8 cellular contexts compared by ENCODE assay signal in the genomic region with DNA sequence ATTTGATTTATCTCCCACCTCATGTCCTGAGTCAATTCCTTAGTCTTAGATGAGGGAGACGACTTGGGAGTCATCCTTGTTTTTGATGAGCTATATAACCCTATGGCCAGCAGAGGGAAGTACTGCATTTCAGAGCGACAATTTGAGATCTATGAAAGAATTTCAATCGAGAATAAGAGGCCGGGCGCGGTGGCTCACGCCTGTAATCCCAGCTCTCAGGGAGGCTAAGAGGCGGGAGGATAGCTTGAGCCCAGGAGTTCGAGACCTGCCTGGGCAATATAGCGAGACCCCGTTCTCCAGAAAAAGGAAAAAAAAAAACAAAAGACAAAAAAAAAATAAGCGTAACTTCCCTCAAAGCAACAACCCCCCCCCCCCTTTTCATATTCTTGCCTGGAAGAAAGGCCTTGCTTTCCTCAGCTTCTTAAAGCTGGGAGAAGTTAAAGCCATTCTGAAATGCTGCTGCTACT. TPM values are rescaled to one million over a fixed set of nuclear protein-coding genes. Genes with fewer than 3 reads are reported as not detected.
A peak's percentile ranks its signal among the peaks of the same experiment; 100 is the strongest.
DNase-seq lines count a peak whose midpoint lies in the region; FAIRE-seq and TF ChIP-seq lines count a peak whose summit lies in the region.
"Not testable (repeated sequence)": the region's sequence is repeated elsewhere in the genome, so short reads cannot be mapped to it uniquely, and the experiment has no call there.

No MANE protein-coding gene starts in this region.

- H3K4me3 Mint-ChIP-seq in Caco-2 (ENCODE audit: unreplicated experiment); activated naive CD4-positive, alpha-beta T cell treated with anti-CD3 and anti-CD28 coated beads, Interleukin-2, amount 10 ng/mL, durations not matched to agents 7 days and 5 days: not testable (repeated sequence)

- H3K4me3 ChIP-seq in Caco-2 (ENCODE audit: low read depth, low read length); H7 (ENCODE audit: insufficient read depth, low read depth, low read length); fibroblast of the aortic adventitia (ENCODE audit: low read depth, low read length): not testable (repeated sequence)

- TF ChIP-seq CTCF in Caco-2 (IDR thresholded peaks at IDR 0.05; ENCODE audit: insufficient read depth in 1 of 2, low read depth in 1 of 2, low read length in 1 of 2, severe bottlenecking in 1 of 2, unreplicated experiment in 1 of 2) (peak; percentile 45 to 76), fibroblast of the aortic adventitia (IDR thresholded peaks at IDR 0.05; ENCODE audit: insufficient read depth, low read length) (peak; percentile 69)

- BruUV-seq in Caco-2 (replicated peaks; lab: Mats Ljungman, UMichigan) = not testable (repeated sequence)

- peak; percentile 71 to 77 for DNase-seq in Caco-2
- DNase-seq in H7 = peak; percentile 59
- peak; percentile 88 for DNase-seq in NCI-H146 treated with DMSO at 0.1 percent for 48 hours (lab: John Stamatoyannopoulos, UW; ENCODE audit: unreplicated experiment)
- peak; percentile 75 for DNase-seq in RCC 7860 (ENCODE audit: low spot score)
- peak; percentile 40 for DNase-seq in activated naive CD4-positive, alpha-beta T cell treated with anti-CD3 and anti-CD28 coated beads, Interleukin-2, amount 10 ng/mL, durations not matched to agents 7 days and 5 days
- DNase-seq in fibroblast of the aortic adventitia (ENCODE audit: low read depth) = peak; percentile 89
- DNase-seq in medulla oblongata (ENCODE audit: extremely low spot score) = peak; percentile 87
- peak; percentile 40 for DNase-seq in stimulated activated CD8-positive, alpha-beta memory T cell treated with anti-CD3 and anti-CD28 coated beads, Interleukin-4, amount 100 ng/mL, for 48 hours

- H3K4me1 Mint-ChIP-seq in Caco-2 (ENCODE audit: low read depth, unreplicated experiment) = peaks cover 25% of the 10 kb centered on the region
- not testable (repeated sequence) for H3K4me1 Mint-ChIP-seq in activated naive CD4-positive, alpha-beta T cell treated with anti-CD3 and anti-CD28 coated beads, Interleukin-2, amount 10 ng/mL, durations not matched to agents 7 days and 5 days

- not testable (repeated sequence) for H3K27me3 ChIP-seq in Caco-2 (replicated peaks; ENCODE audit: control insufficient read depth, insufficient read depth, low read length); H7 (ENCODE audit: control insufficient read depth, insufficient read depth, low read length)

- H3K27me3 Mint-ChIP-seq in Caco-2 (ENCODE audit: insufficient read depth, unreplicated experiment) = not testable (repeated sequence)
- peaks cover 40% of the 10 kb centered on the region for H3K27me3 Mint-ChIP-seq in activated naive CD4-positive, alpha-beta T cell treated with anti-CD3 and anti-CD28 coated beads, Interleukin-2, amount 10 ng/mL, durations not matched to agents 7 days and 5 days

- intact Hi-C loops in Caco-2 (cut with micrococcal nuclease; ENCODE audit: unreplicated experiment) = loop anchor here (1.0 to 2.0 kb wide), 4 partner anchors 10 to 186 kb away; no protein-coding TSS in a partner anchor

- POLR2A ChIA-PET in Caco-2 (lab: Charles Lee) = interaction anchor here (0.6 to 2.2 kb wide), 7 partner anchors 10 to 250 kb away, joined by 3 to 16 read pairs (median 8); partner anchors contain the start of gene MSH2

- CTCF ChIA-PET in Caco-2 (lab: Charles Lee) = interaction anchor here (0.5 to 3.6 kb wide), 21 partner anchors 10 to 432 kb away, joined by 3 to 140 read pairs (median 4); partner anchors contain the start of gene MSH2
- CTCF ChIA-PET in activated naive CD4-positive, alpha-beta T cell treated with anti-CD3 and anti-CD28 coated beads, Interleukin-2, amount 10 ng/mL, durations not matched to agents 7 days and 5 days (lab: Charles Lee) = interaction anchor here (0.6 to 7.4 kb wide), 14 partner anchors 9 to 944 kb away, joined by 3 to 73 read pairs (median 4); no protein-coding TSS in a partner anchor

- peaks cover 27% of the 10 kb centered on the region for H3K4me1 ChIP-seq in Caco-2

- not testable (repeated sequence) for H3K27ac Mint-ChIP-seq in Caco-2 (ENCODE audit: unreplicated experiment); activated naive CD4-positive, alpha-beta T cell treated with anti-CD3 and anti-CD28 coated beads, Interleukin-2, amount 10 ng/mL, durations not matched to agents 7 days and 5 days

- FAIRE-seq in RCC 7860 (lab: Jason Lieb, UNC) = peak; percentile 49

- H3K9me3 ChIP-seq in Caco-2 = not testable (repeated sequence)

- not testable (repeated sequence) for H3K36me3 ChIP-seq in Caco-2 (ENCODE audit: control insufficient read depth, insufficient read depth, low read length); H7 (replicated peaks; ENCODE audit: control insufficient read depth, insufficient read depth, low read length)

- not testable (repeated sequence) for H3K9me3 Mint-ChIP-seq in Caco-2 (ENCODE audit: unreplicated experiment); activated naive CD4-positive, alpha-beta T cell treated with anti-CD3 and anti-CD28 coated beads, Interleukin-2, amount 10 ng/mL, durations not matched to agents 7 days and 5 days

- H3K36me3 Mint-ChIP-seq in Caco-2 (ENCODE audit: insufficient read depth, unreplicated experiment) = peaks cover 20% of the 10 kb centered on the region
- H3K36me3 Mint-ChIP-seq in activated naive CD4-positive, alpha-beta T cell treated with anti-CD3 and anti-CD28 coated beads, Interleukin-2, amount 10 ng/mL, durations not matched to agents 7 days and 5 days = not testable (repeated sequence)

RNA-seq across cellular contexts. Expression of gene EPCAM, which starts 33.9 kb away (rescaled TPM):
- 710 and 751 TPM in 2 replicates for total RNA-seq in Caco-2 (2022)
- total RNA-seq in H7 (2014; rRNA removed; shearing (Covaris generic)) = 43.1 and 74.9 TPM in 2 replicates
- total RNA-seq in fibroblast of the aortic adventitia (ENCODE audit: low replicate concordance) = not detected in 2 replicates

Comparison
In these comparisons a context has a peak if more than half of its experiments do, and no peak if none do; other contexts are left out.
1. RNA of gene EPCAM, which starts 33.9 kb away (total RNA-seq): 710 to 751 TPM in Caco-2 and 43.1 to 74.9 TPM in H7; not detected in fibroblast of the aortic adventitia; every median in the first group is over 10 times any median in the second.
2. Peak in every context shown above with its lines, with median percentiles within 50 percentile points of each other: DNase-seq.